In genomic region chr10:3875842-3876235, GRCh38 we compare ENCODE assay signal across 17 cellular contexts.
DNase-seq lines count a peak whose midpoint lies in the region; ATAC-seq and FAIRE-seq lines count a peak whose summit lies in the region.
"Had no signal": no experiment of that assay in that cellular context is flagged by ENCODE, and none has a peak within 500 bp of the region (broad histone marks: within the 10 kb centered on the region; RNA-seq: fewer than 3 reads in every experiment).

No MANE protein-coding gene starts in this region.

- no peak for DNase-seq in GM18507 (ENCODE audit: extremely low spot score, insufficient read length, low read depth)
- DNase-seq in activated T-helper 1 cell treated with anti-CD3 and anti-CD28 coated beads, Interleukin-12 subunit alpha, Interleukin-12 subunit beta, Interleukin-2, Interleukin-4 antibody, amounts not matched to agents 30 ng/mL and 10 ng/mL and 1 ng/mL, durations not matched to agents 14 hours and 24 hours and 36 hours (ENCODE audit: low spot score): no peak
- DNase-seq in HPDE6-E6E7 (ENCODE audit: extremely low spot score): no peak
- no peak for DNase-seq in NCI-H524 (lab: John Stamatoyannopoulos, UW)
- no peak for DNase-seq in sciatic nerve (ENCODE audit: low spot score)
- no peak for DNase-seq in C1 segment of cervical spinal cord (lab: John Stamatoyannopoulos, UW)
- DNase-seq: activated CD4-positive, alpha-beta T cell treated with anti-CD3 and anti-CD28 coated beads, Interleukin-2, amount 50 U/mL, for 4 hours; amygdala; dorsolateral prefrontal cortex; GDM1; mucosa of descending colon; NCI-H226; PC-3; psoas muscle; stimulated activated CD4-positive, alpha-beta T cell treated with anti-CD3 and anti-CD28 coated beads, Interleukin-4, amount 100 ng/mL, for 4 hours had no signal

- H3K27ac ChIP-seq in BLaER1: no peak overlapping the region
- H3K27ac ChIP-seq in mucosa of rectum (ENCODE audit: low read depth in 2 of 2, low read length in 2 of 2): peak overlapping the region; percentile 68 to 79
- H3K27ac ChIP-seq: dorsolateral prefrontal cortex, psoas muscle had no signal

- H3K4me3 ChIP-seq in BLaER1 (no peak overlapping the region), mucosa of rectum (ENCODE audit: low read length in 2 of 2) (peak overlapping the region in 1 of 2 donors; percentile 9)
- H3K4me3 ChIP-seq: dorsolateral prefrontal cortex, mucosa of descending colon, psoas muscle had no signal

- no peak overlapping the region for H3K9ac ChIP-seq in BLaER1
- H3K9ac ChIP-seq in mucosa of rectum (ENCODE audit: low read depth in 1 of 2, low read length in 2 of 2): peak overlapping the region; percentile 3 to 24

- H3K9me3 Mint-ChIP-seq in activated T-helper 1 cell treated with anti-CD3 and anti-CD28 coated beads, Interleukin-12 subunit alpha, Interleukin-12 subunit beta, Interleukin-2, Interleukin-4 antibody, amounts not matched to agents 30 ng/mL and 10 ng/mL and 1 ng/mL, durations not matched to agents 14 hours and 24 hours and 36 hours: no peaks in the 10 kb centered on the region

- H3K9me3 ChIP-seq in BLaER1: no peaks in the 10 kb centered on the region
- H3K9me3 ChIP-seq in mucosa of rectum (ENCODE audit: control insufficient read depth in 2 of 2, low read length in 2 of 2): no peaks in the 10 kb centered on the region
- H3K9me3 ChIP-seq: mucosa of descending colon, psoas muscle had no signal

- peak overlapping the region; percentile 60; the same call in 1 of the 2 replicates for H3K4me2 ChIP-seq in BLaER1

- H3K4me1 Mint-ChIP-seq in activated T-helper 1 cell treated with anti-CD3 and anti-CD28 coated beads, Interleukin-12 subunit alpha, Interleukin-12 subunit beta, Interleukin-2, Interleukin-4 antibody, amounts not matched to agents 30 ng/mL and 10 ng/mL and 1 ng/mL, durations not matched to agents 14 hours and 24 hours and 36 hours (ENCODE audit: low read depth): peaks cover 59% of the 10 kb centered on the region

- intact Hi-C loops in activated T-helper 1 cell treated with anti-CD3 and anti-CD28 coated beads, Interleukin-12 subunit alpha, Interleukin-12 subunit beta, Interleukin-2, Interleukin-4 antibody, amounts not matched to agents 30 ng/mL and 10 ng/mL and 1 ng/mL, durations not matched to agents 14 hours and 24 hours and 36 hours (cut with micrococcal nuclease): loop anchor here (1.0 to 2.0 kb wide), 5 partner anchors 11 to 117 kb away; no protein-coding TSS in a partner anchor
- intact Hi-C loops in sciatic nerve (cut with DNase I): no loop called here

- no peaks in the 10 kb centered on the region for H4K20me1 ChIP-seq in BLaER1

- H3K4me1 ChIP-seq in BLaER1: peaks cover 28% of the 10 kb centered on the region
- peaks cover 23 to 37% of the 10 kb centered on the region in 2 donors for H3K4me1 ChIP-seq in mucosa of rectum (ENCODE audit: control insufficient read depth in 2 of 2, insufficient read depth in 2 of 2, low read length in 2 of 2)

- H3K27ac Mint-ChIP-seq in activated T-helper 1 cell treated with anti-CD3 and anti-CD28 coated beads, Interleukin-12 subunit alpha, Interleukin-12 subunit beta, Interleukin-2, Interleukin-4 antibody, amounts not matched to agents 30 ng/mL and 10 ng/mL and 1 ng/mL, durations not matched to agents 14 hours and 24 hours and 36 hours: peak overlapping the region; percentile 77

- no peaks in the 10 kb centered on the region for H3K36me3 Mint-ChIP-seq in activated T-helper 1 cell treated with anti-CD3 and anti-CD28 coated beads, Interleukin-12 subunit alpha, Interleukin-12 subunit beta, Interleukin-2, Interleukin-4 antibody, amounts not matched to agents 30 ng/mL and 10 ng/mL and 1 ng/mL, durations not matched to agents 14 hours and 24 hours and 36 hours (ENCODE audit: low read depth)

- H3K36me3 ChIP-seq in BLaER1 (no peaks in the 10 kb centered on the region), mucosa of rectum (ENCODE audit: control insufficient read depth in 2 of 2, insufficient read depth in 2 of 2, low read length in 2 of 2) (no peaks in the 10 kb centered on the region)

- peak; percentile 44 for FAIRE-seq in GM18507 (lab: Jason Lieb, UNC)

- no peak overlapping the region for H3K4me3 Mint-ChIP-seq in activated T-helper 1 cell treated with anti-CD3 and anti-CD28 coated beads, Interleukin-12 subunit alpha, Interleukin-12 subunit beta, Interleukin-2, Interleukin-4 antibody, amounts not matched to agents 30 ng/mL and 10 ng/mL and 1 ng/mL, durations not matched to agents 14 hours and 24 hours and 36 hours

- H3K27me3 ChIP-seq in BLaER1 (no peaks in the 10 kb centered on the region), mucosa of rectum (ENCODE audit: control insufficient read depth in 2 of 2, insufficient read depth in 2 of 2, low read length in 2 of 2) (no peaks in the 10 kb centered on the region)
- H3K27me3 ChIP-seq: dorsolateral prefrontal cortex had no signal

- no peaks in the 10 kb centered on the region for H3K27me3 Mint-ChIP-seq in activated T-helper 1 cell treated with anti-CD3 and anti-CD28 coated beads, Interleukin-12 subunit alpha, Interleukin-12 subunit beta, Interleukin-2, Interleukin-4 antibody, amounts not matched to agents 30 ng/mL and 10 ng/mL and 1 ng/mL, durations not matched to agents 14 hours and 24 hours and 36 hours (ENCODE audit: insufficient read depth)

- no peak for ATAC-seq in sciatic nerve
- ATAC-seq: PC-3, psoas muscle had no signal
